In the genomic region with DNA sequence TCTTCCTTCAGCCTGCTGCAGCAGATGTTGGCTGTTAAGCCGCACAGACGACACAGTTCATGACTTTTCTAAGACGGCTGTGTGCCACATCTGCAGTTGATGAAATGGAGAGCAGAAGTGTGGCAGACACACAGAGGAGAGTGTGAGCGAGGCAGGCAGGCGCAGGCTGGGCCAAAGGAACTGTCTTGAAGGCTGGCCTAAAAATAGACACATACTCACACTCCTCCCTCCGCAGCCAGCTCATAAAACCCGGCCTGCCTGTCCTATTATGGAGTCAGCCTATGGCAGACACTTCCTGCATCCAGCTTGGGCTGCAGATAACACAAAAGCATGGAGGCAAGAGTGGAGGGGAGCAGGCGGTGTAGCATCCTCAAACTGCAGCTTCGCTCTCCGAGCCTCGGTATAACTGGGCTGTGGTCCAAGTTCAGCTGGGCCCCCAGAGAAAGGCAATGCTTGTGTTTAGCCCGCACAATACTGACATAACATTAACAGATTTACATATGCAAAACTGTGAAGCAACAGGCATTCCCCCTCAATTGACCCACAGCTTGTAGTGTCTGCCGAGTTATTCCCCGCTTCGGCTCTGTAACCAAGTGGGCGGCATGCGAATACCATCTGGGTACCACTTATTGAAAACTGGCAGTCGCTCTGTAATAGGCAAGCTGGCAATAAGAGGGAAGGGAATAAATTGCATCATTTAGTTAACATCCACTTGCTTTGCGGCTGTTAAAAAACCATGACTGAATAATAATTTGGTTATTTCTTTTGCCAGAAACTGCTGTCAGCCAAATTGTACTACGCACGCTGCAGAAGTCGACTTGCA, we compare ENCODE assay signal across 8 cellular contexts. TPM values are rescaled to one million over a fixed set of nuclear protein-coding genes. Genes with fewer than 3 reads are reported as not detected.
A peak's percentile ranks its signal among the peaks of the same experiment; 100 is the strongest.
DNase-seq lines count a peak whose midpoint lies in the region; ATAC-seq and TF ChIP-seq lines count a peak whose summit lies in the region.

No MANE protein-coding gene starts in this region.

- no peaks in the 10 kb centered on the region for H3K36me3 Mint-ChIP-seq in activated T-helper 2 cell treated with anti-CD3 and anti-CD28 coated beads, Interferon-gamma antibody, Interleukin-2, Interleukin-4, amounts not matched to agents 10 μg/mL and 5 μg/mL and 100 μg/mL, durations not matched to agents 14 hours and 24 hours and 36 hours (ENCODE audit: low read depth)

- H3K9me3 Mint-ChIP-seq in activated T-helper 2 cell treated with anti-CD3 and anti-CD28 coated beads, Interferon-gamma antibody, Interleukin-2, Interleukin-4, amounts not matched to agents 10 μg/mL and 5 μg/mL and 100 μg/mL, durations not matched to agents 14 hours and 24 hours and 36 hours: no peaks in the 10 kb centered on the region

- H3K4me3 ChIP-seq in ACC112 (ENCODE audit: low read depth, low read length) (peak overlapping the region; percentile 58), WI38 (ENCODE audit: low read depth, low read length) (peak overlapping the region; percentile 12), prostate gland (no peak overlapping the region)

- peak; percentile 58 for DNase-seq in KG1 (lab: John Stamatoyannopoulos, UW)
- DNase-seq in glomerular visceral epithelial cell (ENCODE audit: extremely low spot score): peak; percentile 76
- peak; percentile 84 for DNase-seq in prostate gland (ENCODE audit: low spot score)
- no peak for DNase-seq in retina
- no peak for DNase-seq in activated T-helper 2 cell treated with anti-CD3 and anti-CD28 coated beads, Interferon-gamma antibody, Interleukin-2, Interleukin-4, amounts not matched to agents 10 μg/mL and 5 μg/mL and 100 μg/mL, durations not matched to agents 14 hours and 24 hours and 36 hours (ENCODE audit: low spot score)

- 38% methylated on average over 22 of the region's 22 CpGs for WGBS in prostate gland

- TF ChIP-seq POLR2A in prostate gland (IDR thresholded peaks at IDR 0.05): no peak

- H3K27ac ChIP-seq in ACC112 (ENCODE audit: low read depth, low read length): no peak overlapping the region
- peak overlapping the region; percentile 45 to 63 for H3K27ac ChIP-seq in prostate gland

- H3K9me3 ChIP-seq in prostate gland: no peaks in the 10 kb centered on the region

- H3K27me3 ChIP-seq in ACC112 (ENCODE audit: insufficient read depth, low read length) (no peaks in the 10 kb centered on the region), prostate gland (replicated peaks; ENCODE audit: insufficient read depth) (no peaks in the 10 kb centered on the region)

- peaks cover 2% of the 10 kb centered on the region for H3K27me3 Mint-ChIP-seq in activated T-helper 2 cell treated with anti-CD3 and anti-CD28 coated beads, Interferon-gamma antibody, Interleukin-2, Interleukin-4, amounts not matched to agents 10 μg/mL and 5 μg/mL and 100 μg/mL, durations not matched to agents 14 hours and 24 hours and 36 hours (ENCODE audit: low read depth)

- peak; percentile 54 for ATAC-seq in GM19351 (IDR thresholded peaks at IDR 0.05; ENCODE audit: unreplicated experiment)

- TF ChIP-seq CTCF in WI38 (IDR thresholded peaks at IDR 0.05; ENCODE audit: low read depth, low read length): no peak
- TF ChIP-seq CTCF in prostate gland (IDR thresholded peaks at IDR 0.05): no peak

- peaks cover 5% of the 10 kb centered on the region for H3K4me1 Mint-ChIP-seq in activated T-helper 2 cell treated with anti-CD3 and anti-CD28 coated beads, Interferon-gamma antibody, Interleukin-2, Interleukin-4, amounts not matched to agents 10 μg/mL and 5 μg/mL and 100 μg/mL, durations not matched to agents 14 hours and 24 hours and 36 hours (ENCODE audit: low read depth)

- no peaks in the 10 kb centered on the region for H3K79me2 ChIP-seq in ACC112 (ENCODE audit: control insufficient read depth, insufficient read depth, low read length, unreplicated experiment)

- peak overlapping the region; percentile 67 for H2AFZ ChIP-seq in ACC112 (ENCODE audit: low read length, unreplicated experiment)

- H3K4me3 Mint-ChIP-seq in activated T-helper 2 cell treated with anti-CD3 and anti-CD28 coated beads, Interferon-gamma antibody, Interleukin-2, Interleukin-4, amounts not matched to agents 10 μg/mL and 5 μg/mL and 100 μg/mL, durations not matched to agents 14 hours and 24 hours and 36 hours (ENCODE audit: low read depth): no peak overlapping the region

- no peak overlapping the region for H3K27ac Mint-ChIP-seq in activated T-helper 2 cell treated with anti-CD3 and anti-CD28 coated beads, Interferon-gamma antibody, Interleukin-2, Interleukin-4, amounts not matched to agents 10 μg/mL and 5 μg/mL and 100 μg/mL, durations not matched to agents 14 hours and 24 hours and 36 hours

- H3K4me1 ChIP-seq in ACC112 (ENCODE audit: control insufficient read depth, insufficient read depth, low read length, unreplicated experiment): peaks cover 32% of the 10 kb centered on the region
- H3K4me1 ChIP-seq in prostate gland (replicated peaks): peaks cover 5% of the 10 kb centered on the region

- intact Hi-C loops in prostate gland (cut with DNase I): no loop called here
- intact Hi-C loops in activated T-helper 2 cell treated with anti-CD3 and anti-CD28 coated beads, Interferon-gamma antibody, Interleukin-2, Interleukin-4, amounts not matched to agents 10 μg/mL and 5 μg/mL and 100 μg/mL, durations not matched to agents 14 hours and 24 hours and 36 hours (cut with micrococcal nuclease): no loop called here

- H3K36me3 ChIP-seq in ACC112 (ENCODE audit: insufficient read depth, low read length) (no peaks in the 10 kb centered on the region), prostate gland (no peaks in the 10 kb centered on the region)

RNA-seq across cellular contexts. Expression of gene FOXP1, which starts 40.8 kb away (rescaled TPM):
- 100 to 1,000 TPM; 133 to 156 TPM for total RNA-seq in prostate gland
- 132 and 138 TPM in 2 replicates for total RNA-seq in activated T-helper 2 cell treated with anti-CD3 and anti-CD28 coated beads, Interferon-gamma antibody, Interleukin-2, Interleukin-4, amounts not matched to agents 10 μg/mL and 5 μg/mL and 100 μg/mL, durations not matched to agents 14 hours and 24 hours and 36 hours

Comparison
In these comparisons a context has a peak if more than half of its experiments do, and no peak if none do; other contexts are left out.
1. H3K4me3 ChIP-seq: peak in ACC112 (single experiment) and WI38 (single experiment); none in prostate gland (0 of 2).
2. DNase-seq: peak in KG1 (single experiment), glomerular visceral epithelial cell (single experiment) and prostate gland (single experiment); none in retina (single experiment) and activated T-helper 2 cell treated with anti-CD3 and anti-CD28 coated beads, Interferon-gamma antibody, Interleukin-2, Interleukin-4, amounts not matched to agents 10 μg/mL and 5 μg/mL and 100 μg/mL, durations not matched to agents 14 hours and 24 hours and 36 hours (single experiment).